In the genomic region with DNA sequence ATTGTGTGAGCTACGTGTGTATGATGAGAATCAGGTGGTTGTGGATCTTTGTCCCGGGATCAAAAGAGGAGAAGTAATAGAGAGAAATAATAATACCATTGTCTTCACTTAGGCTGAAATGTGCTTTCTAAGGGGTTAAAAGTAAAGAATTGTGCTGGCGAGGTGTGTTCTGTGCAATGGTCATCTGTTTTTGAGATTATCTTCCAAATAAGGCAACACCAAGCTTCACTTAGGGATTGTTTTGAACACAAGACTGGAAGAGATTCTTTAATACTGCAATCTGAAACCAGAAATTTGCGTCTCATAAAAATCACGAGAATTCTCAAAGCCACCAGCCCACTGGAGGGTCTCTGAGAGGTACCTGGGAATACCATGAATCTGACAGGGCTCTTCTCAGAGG, we compare ENCODE assay signal across 1 cellular context.
TF ChIP-seq lines count a peak whose summit lies in the region.

No MANE protein-coding gene starts in this region.

TF ChIP-seq in GM12878, 131 proteins besides CTCF, POLR2A, EP300 and RAD21 (continued from another document):
- TF ChIP-seq POLR2AphosphoS2 (IDR thresholded peaks at IDR 0.05; ENCODE audit: low read depth, low read length) = no peak
- no peak for TF ChIP-seq YBX1 (IDR thresholded peaks at IDR 0.05)
- no peak for TF ChIP-seq TCF3 (IDR thresholded peaks at IDR 0.05; ENCODE audit: borderline replicate concordance, insufficient read depth, low read depth, low read length)
- TF ChIP-seq E2F4 (IDR thresholded peaks at IDR 0.05; ENCODE audit: low read depth, low read length) = no peak
- TF ChIP-seq MEF2A (IDR thresholded peaks at IDR 0.05; ENCODE audit: insufficient read depth, low read depth, low read length) = no peak
- no peak for TF ChIP-seq BCL3 (IDR thresholded peaks at IDR 0.05; ENCODE audit: borderline replicate concordance, insufficient read depth, low read depth, low read length, poor library complexity, severe bottlenecking)
- no peak for TF ChIP-seq ZNF384 (IDR thresholded peaks at IDR 0.05; ENCODE audit: borderline replicate concordance, low read depth, low read length)
- no peak for TF ChIP-seq SIN3A (IDR thresholded peaks at IDR 0.05; ENCODE audit: low read depth, low read length)
- no peak for TF ChIP-seq ZNF274 (IDR thresholded peaks at IDR 0.05; ENCODE audit: insufficient read depth, insufficient read length)
- TF ChIP-seq, protein P1, sequence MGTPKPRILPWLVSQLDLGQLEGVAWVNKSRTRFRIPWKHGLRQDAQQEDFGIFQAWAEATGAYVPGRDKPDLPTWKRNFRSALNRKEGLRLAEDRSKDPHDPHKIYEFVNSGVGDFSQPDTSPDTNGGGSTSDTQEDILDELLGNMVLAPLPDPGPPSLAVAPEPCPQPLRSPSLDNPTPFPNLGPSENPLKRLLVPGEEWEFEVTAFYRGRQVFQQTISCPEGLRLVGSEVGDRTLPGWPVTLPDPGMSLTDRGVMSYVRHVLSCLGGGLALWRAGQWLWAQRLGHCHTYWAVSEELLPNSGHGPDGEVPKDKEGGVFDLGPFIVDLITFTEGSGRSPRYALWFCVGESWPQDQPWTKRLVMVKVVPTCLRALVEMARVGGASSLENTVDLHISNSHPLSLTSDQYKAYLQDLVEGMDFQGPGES (IDR thresholded peaks at IDR 0.05) = no peak
- no peak for TF ChIP-seq CUX1 (IDR thresholded peaks at IDR 0.05; ENCODE audit: insufficient replicate concordance, low read depth, low read length)
- TF ChIP-seq ASH2L (IDR thresholded peaks at IDR 0.05; ENCODE audit: borderline replicate concordance, low read depth) = no peak
- no peak for TF ChIP-seq KLF5 (IDR thresholded peaks at IDR 0.05; ENCODE audit: partially characterized antibody)
- no peak for TF ChIP-seq REST (IDR thresholded peaks at IDR 0.05; ENCODE audit: low read depth, low read length)
- no peak for TF ChIP-seq E4F1 (IDR thresholded peaks at IDR 0.05; ENCODE audit: borderline replicate concordance, partially characterized antibody)
- TF ChIP-seq CHD4 (IDR thresholded peaks at IDR 0.05) = no peak
- TF ChIP-seq ZNF687 (IDR thresholded peaks at IDR 0.05) = no peak
- no peak for TF ChIP-seq SMAD5 (IDR thresholded peaks at IDR 0.05; ENCODE audit: low read depth)
